Comparison of ENCODE assay signal across 8 cellular contexts in genomic region chr4:38866973-38867477, GRCh38. TPM values are rescaled to one million over a fixed set of nuclear protein-coding genes. Genes with fewer than 3 reads are reported as not detected.
A peak's percentile ranks its signal among the peaks of the same experiment; 100 is the strongest.
DNase-seq lines count a peak whose midpoint lies in the region; ATAC-seq and TF ChIP-seq lines count a peak whose summit lies in the region.

No MANE protein-coding gene starts in this region.

- peak overlapping the region; percentile 77 for H3K27ac ChIP-seq in cardiac muscle cell
- H3K27ac ChIP-seq in upper lobe of left lung = peak overlapping the region; percentile 92 to 97 (median 95)

- peak overlapping the region; percentile 75 for H3K4me3 Mint-ChIP-seq in activated T-helper 2 cell treated with anti-CD3 and anti-CD28 coated beads, Interferon-gamma antibody, Interleukin-2, Interleukin-4, amounts not matched to agents 10 μg/mL and 5 μg/mL and 100 μg/mL, durations not matched to agents 14 hours and 24 hours and 36 hours (ENCODE audit: low read depth)

- peaks cover 31% of the 10 kb centered on the region for H3K27me3 Mint-ChIP-seq in activated T-helper 2 cell treated with anti-CD3 and anti-CD28 coated beads, Interferon-gamma antibody, Interleukin-2, Interleukin-4, amounts not matched to agents 10 μg/mL and 5 μg/mL and 100 μg/mL, durations not matched to agents 14 hours and 24 hours and 36 hours (ENCODE audit: low read depth)

- DNase-seq in cardiac muscle cell (ENCODE audit: low read depth in 1 of 2, low spot score in 1 of 2) (no peak), Right ventricle myocardium superior (no peak), kidney epithelial cell (ENCODE audit: low read depth) (no peak), upper lobe of left lung (no peak), COR-L47 (lab: John Stamatoyannopoulos, UW) (no peak), MV-4-11 (lab: John Stamatoyannopoulos, UW) (no peak), medulla oblongata (ENCODE audit: extremely low spot score) (no peak)
- DNase-seq in activated T-helper 2 cell treated with anti-CD3 and anti-CD28 coated beads, Interferon-gamma antibody, Interleukin-2, Interleukin-4, amounts not matched to agents 10 μg/mL and 5 μg/mL and 100 μg/mL, durations not matched to agents 14 hours and 24 hours and 36 hours (ENCODE audit: low spot score) = no peak

- H3K4me3 ChIP-seq in cardiac muscle cell (peak overlapping the region; percentile 44), kidney epithelial cell (ENCODE audit: low read depth, low read length) (peak overlapping the region; percentile 94), upper lobe of left lung (peak overlapping the region in 3 of 4 donors; percentile 69 to 97 (median 79))

- no peak for TF ChIP-seq CTCF in cardiac muscle cell (IDR thresholded peaks at IDR 0.05; ENCODE audit: low read depth, low read length)
- TF ChIP-seq CTCF in kidney epithelial cell (IDR thresholded peaks at IDR 0.05; ENCODE audit: insufficient read depth, low read length, poor library complexity, severe bottlenecking) = no peak
- TF ChIP-seq CTCF in upper lobe of left lung (IDR thresholded peaks at IDR 0.05) = no peak

- peaks cover 9% of the 10 kb centered on the region for H3K4me1 Mint-ChIP-seq in activated T-helper 2 cell treated with anti-CD3 and anti-CD28 coated beads, Interferon-gamma antibody, Interleukin-2, Interleukin-4, amounts not matched to agents 10 μg/mL and 5 μg/mL and 100 μg/mL, durations not matched to agents 14 hours and 24 hours and 36 hours (ENCODE audit: low read depth)

- H3K9me3 Mint-ChIP-seq in activated T-helper 2 cell treated with anti-CD3 and anti-CD28 coated beads, Interferon-gamma antibody, Interleukin-2, Interleukin-4, amounts not matched to agents 10 μg/mL and 5 μg/mL and 100 μg/mL, durations not matched to agents 14 hours and 24 hours and 36 hours = no peaks in the 10 kb centered on the region

- H3K36me3 ChIP-seq in cardiac muscle cell = no peaks in the 10 kb centered on the region
- no peaks in the 10 kb centered on the region for H3K36me3 ChIP-seq in kidney epithelial cell (ENCODE audit: control insufficient read depth, insufficient read depth, low read length)
- H3K36me3 ChIP-seq in upper lobe of left lung = peaks cover 0 to 16% (median 2%) of the 10 kb centered on the region in 4 donors

- no peaks in the 10 kb centered on the region for H3K36me3 Mint-ChIP-seq in activated T-helper 2 cell treated with anti-CD3 and anti-CD28 coated beads, Interferon-gamma antibody, Interleukin-2, Interleukin-4, amounts not matched to agents 10 μg/mL and 5 μg/mL and 100 μg/mL, durations not matched to agents 14 hours and 24 hours and 36 hours (ENCODE audit: low read depth)

- H3K27ac Mint-ChIP-seq in activated T-helper 2 cell treated with anti-CD3 and anti-CD28 coated beads, Interferon-gamma antibody, Interleukin-2, Interleukin-4, amounts not matched to agents 10 μg/mL and 5 μg/mL and 100 μg/mL, durations not matched to agents 14 hours and 24 hours and 36 hours = no peak overlapping the region

- ATAC-seq in Right ventricle myocardium superior (ENCODE audit: poor library complexity) (no peak), upper lobe of left lung (ENCODE audit: low FRiP score in 2 of 2) (no peak)

- TF ChIP-seq POLR2A in upper lobe of left lung (IDR thresholded peaks at IDR 0.05) = no peak

- H3K9me3 ChIP-seq in cardiac muscle cell (ENCODE audit: low read depth) (no peaks in the 10 kb centered on the region), upper lobe of left lung (no peaks in the 10 kb centered on the region)

- H3K4me1 ChIP-seq in cardiac muscle cell (ENCODE audit: low read depth) = peaks cover 7% of the 10 kb centered on the region
- H3K4me1 ChIP-seq in upper lobe of left lung = peaks cover 19 to 29% (median 21%) of the 10 kb centered on the region in 4 donors

- 32 to 35% methylated on average over 11 of the region's 11 CpGs for WGBS in upper lobe of left lung, 2 donors

- intact Hi-C loops in Right ventricle myocardium superior (cut with DNase I) = no loop called here
- intact Hi-C loops in activated T-helper 2 cell treated with anti-CD3 and anti-CD28 coated beads, Interferon-gamma antibody, Interleukin-2, Interleukin-4, amounts not matched to agents 10 μg/mL and 5 μg/mL and 100 μg/mL, durations not matched to agents 14 hours and 24 hours and 36 hours (cut with micrococcal nuclease) = loop anchor here (10.0 kb wide), 1 partner anchor 692 kb away; no protein-coding TSS in a partner anchor

- no peak for TF ChIP-seq EP300 in upper lobe of left lung (IDR thresholded peaks at IDR 0.05)

- H3K27me3 ChIP-seq in cardiac muscle cell (no peaks in the 10 kb centered on the region), kidney epithelial cell (ENCODE audit: control insufficient read depth, insufficient read depth, low read length) (no peaks in the 10 kb centered on the region), upper lobe of left lung (no peaks in the 10 kb centered on the region)

RNA-seq across cellular contexts. Expression of gene FAM114A1, which starts 0.6 kb away (rescaled TPM):
- total RNA-seq in cardiac muscle cell (39.9 and 46.8 TPM in 2 replicates), Right ventricle myocardium superior (20.3 TPM), kidney epithelial cell (39.6 and 53.9 TPM in 2 replicates), upper lobe of left lung (10 to 100 TPM; 27.2 to 92.5 (median 43.1) TPM)
- polyA plus RNA-seq in cardiac muscle cell = 32.2 and 33.1 TPM in 2 replicates
- total RNA-seq in activated T-helper 2 cell treated with anti-CD3 and anti-CD28 coated beads, Interferon-gamma antibody, Interleukin-2, Interleukin-4, amounts not matched to agents 10 μg/mL and 5 μg/mL and 100 μg/mL, durations not matched to agents 14 hours and 24 hours and 36 hours = 0.14 and 0.67 TPM in 2 replicates

RNA-seq across cellular contexts. Expression of gene TLR6, which starts 10.4 kb away (rescaled TPM):
- 0.11 and 0.12 TPM in 2 replicates for total RNA-seq in cardiac muscle cell
- polyA plus RNA-seq in cardiac muscle cell = 0.29 TPM in 1 of 2 replicates, not detected in the other
- total RNA-seq in Right ventricle myocardium superior = 2.3 TPM
- total RNA-seq in activated T-helper 2 cell treated with anti-CD3 and anti-CD28 coated beads, Interferon-gamma antibody, Interleukin-2, Interleukin-4, amounts not matched to agents 10 μg/mL and 5 μg/mL and 100 μg/mL, durations not matched to agents 14 hours and 24 hours and 36 hours = 0.37 and 0.48 TPM in 2 replicates
- 1.1 and 1.3 TPM in 2 replicates for total RNA-seq in kidney epithelial cell
- total RNA-seq in upper lobe of left lung = 10 to 100 TPM in 2 of 6 donors, 1 to 10 TPM in 4; 3.2 to 10.4 (median 5.8) TPM

Comparison
In these comparisons a context has a peak if more than half of its experiments do, and no peak if none do; other contexts are left out.
1. H3K4me3 ChIP-seq: peak in every context shown above with its lines; median percentile 94 in kidney epithelial cell; 79 in upper lobe of left lung; 44 in cardiac muscle cell.
2. RNA of gene FAM114A1, which starts 0.6 kb away (total RNA-seq): 39.6 to 53.9 TPM in kidney epithelial cell, 27.2 to 92.5 TPM in upper lobe of left lung, 39.9 to 46.8 TPM in cardiac muscle cell and 20.3 TPM in Right ventricle myocardium superior (single experiment); 0.14 to 0.67 TPM in activated T-helper 2 cell treated with anti-CD3 and anti-CD28 coated beads, Interferon-gamma antibody, Interleukin-2, Interleukin-4, amounts not matched to agents 10 μg/mL and 5 μg/mL and 100 μg/mL, durations not matched to agents 14 hours and 24 hours and 36 hours; every median in the first group is over 10 times any median in the second.